ENCODE assay signal across 1 cellular context in the genomic region with DNA sequence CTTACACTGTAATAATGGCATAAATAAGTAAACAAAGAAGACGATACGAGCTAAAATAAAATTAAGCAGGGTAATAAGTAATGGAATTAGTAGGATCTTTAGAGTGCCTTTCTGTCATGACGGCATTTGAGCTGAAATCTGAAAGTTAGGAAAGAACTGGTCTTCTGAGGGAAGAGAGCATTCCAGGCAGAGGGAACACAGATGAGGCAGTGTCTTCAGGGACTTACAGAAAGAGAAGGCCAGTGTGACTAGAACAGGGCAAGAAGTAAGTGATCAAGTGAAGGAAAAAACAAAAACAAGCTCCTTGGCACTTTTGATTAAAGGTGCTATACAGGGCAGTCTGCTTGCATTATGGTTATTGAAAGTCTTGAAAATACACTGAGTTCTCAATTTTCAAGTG.
TF ChIP-seq lines count a peak whose summit lies in the region.

No MANE protein-coding gene starts in this region.

TF ChIP-seq in IMR-90, 13 proteins besides CTCF, POLR2A, EP300 and RAD21:
- TF ChIP-seq NFE2L2 (IDR thresholded peaks at IDR 0.05; ENCODE audit: low read depth, low read length) = no peak
- TF ChIP-seq RCOR1 (IDR thresholded peaks at IDR 0.05; ENCODE audit: insufficient replicate concordance, low read length) = no peak
- no peak for TF ChIP-seq SMC3 (IDR thresholded peaks at IDR 0.05; ENCODE audit: low read depth, low read length)
- TF ChIP-seq, protein P1, sequence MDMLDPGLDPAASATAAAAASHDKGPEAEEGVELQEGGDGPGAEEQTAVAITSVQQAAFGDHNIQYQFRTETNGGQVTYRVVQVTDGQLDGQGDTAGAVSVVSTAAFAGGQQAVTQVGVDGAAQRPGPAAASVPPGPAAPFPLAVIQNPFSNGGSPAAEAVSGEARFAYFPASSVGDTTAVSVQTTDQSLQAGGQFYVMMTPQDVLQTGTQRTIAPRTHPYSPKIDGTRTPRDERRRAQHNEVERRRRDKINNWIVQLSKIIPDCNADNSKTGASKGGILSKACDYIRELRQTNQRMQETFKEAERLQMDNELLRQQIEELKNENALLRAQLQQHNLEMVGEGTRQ (IDR thresholded peaks at IDR 0.05; ENCODE audit: low read depth, low read length) = no peak
- TF ChIP-seq CEBPB (IDR thresholded peaks at IDR 0.05; ENCODE audit: low read depth, low read length) = no peak
- TF ChIP-seq, protein P2, sequence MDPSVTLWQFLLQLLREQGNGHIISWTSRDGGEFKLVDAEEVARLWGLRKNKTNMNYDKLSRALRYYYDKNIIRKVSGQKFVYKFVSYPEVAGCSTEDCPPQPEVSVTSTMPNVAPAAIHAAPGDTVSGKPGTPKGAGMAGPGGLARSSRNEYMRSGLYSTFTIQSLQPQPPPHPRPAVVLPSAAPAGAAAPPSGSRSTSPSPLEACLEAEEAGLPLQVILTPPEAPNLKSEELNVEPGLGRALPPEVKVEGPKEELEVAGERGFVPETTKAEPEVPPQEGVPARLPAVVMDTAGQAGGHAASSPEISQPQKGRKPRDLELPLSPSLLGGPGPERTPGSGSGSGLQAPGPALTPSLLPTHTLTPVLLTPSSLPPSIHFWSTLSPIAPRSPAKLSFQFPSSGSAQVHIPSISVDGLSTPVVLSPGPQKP (IDR thresholded peaks at IDR 0.05; ENCODE audit: borderline replicate concordance, low read depth, low read length) = no peak
- no peak for TF ChIP-seq MAFK (IDR thresholded peaks at IDR 0.05; ENCODE audit: low read depth, low read length)
- no peak for TF ChIP-seq FOS (IDR thresholded peaks at IDR 0.05; ENCODE audit: low read depth, low read length)
- TF ChIP-seq RFX5 (IDR thresholded peaks at IDR 0.05; ENCODE audit: low read depth, low read length) = no peak
- no peak for TF ChIP-seq MXI1 (IDR thresholded peaks at IDR 0.05; ENCODE audit: borderline replicate concordance, low read depth, low read length)
- no peak for TF ChIP-seq CHD1 (IDR thresholded peaks at IDR 0.05; ENCODE audit: low read depth, low read length)
- TF ChIP-seq MAZ (IDR thresholded peaks at IDR 0.05; ENCODE audit: borderline replicate concordance, low read depth, low read length) = no peak
TF ChIP-seq in IMR-90: peak in this region for 0.
